Comparison of ENCODE assay signal across 1 cellular context in the genomic region with DNA sequence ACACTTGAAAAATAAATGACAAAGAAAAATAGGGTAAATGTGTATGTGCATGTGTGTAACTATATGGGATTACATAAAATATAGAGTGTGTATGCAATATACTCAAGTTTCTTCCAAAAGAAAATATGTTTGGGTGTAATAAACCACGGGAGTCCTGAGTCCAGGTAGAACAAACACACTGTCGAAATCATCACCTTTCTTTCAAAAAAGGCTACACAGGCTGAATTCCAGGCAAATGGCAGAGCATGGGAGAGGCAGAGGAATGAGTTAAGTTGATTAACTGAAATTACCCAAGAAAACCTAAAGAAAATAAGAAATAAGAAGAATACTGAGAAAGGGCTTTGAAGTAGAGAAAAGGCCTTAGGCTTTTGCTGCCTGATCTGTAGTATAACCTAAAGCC.
TF ChIP-seq lines count a peak whose summit lies in the region.

No MANE protein-coding gene starts in this region.

TF ChIP-seq in GM23338, 12 proteins besides CTCF, POLR2A, EP300 and RAD21 (continued from another document):
- TF ChIP-seq NANOG (IDR thresholded peaks at IDR 0.05; ENCODE audit: borderline replicate concordance) (no peak), EZH2phosphoT487 (IDR thresholded peaks at IDR 0.05; ENCODE audit: unreplicated experiment) (no peak)
